In genomic region chr12:123469978-123470377, GRCh38 we compare ENCODE assay signal across 27 cellular contexts.
"Had no signal": no experiment of that assay in that cellular context is flagged by ENCODE, and none has a peak within 500 bp of the region (broad histone marks: within the 10 kb centered on the region; RNA-seq: fewer than 3 reads in every experiment).

No MANE protein-coding gene starts in this region.

- H3K27ac ChIP-seq: hepatocyte, lower lobe of right lung, pancreas, prostate gland, skin epidermis, stomach, testis, tibial artery, upper lobe of right lung had no signal

- H3K27me3 ChIP-seq: heart right ventricle, hepatocyte, pancreas, stomach, testis, tibial artery, upper lobe of right lung had no signal

- H3K9me3 ChIP-seq: heart right ventricle, lower lobe of right lung, pancreas, prostate gland, stomach, testis, tibial artery, upper lobe of right lung had no signal

- DNase-seq: heart right ventricle; islet precursor cell; left cardiac atrium; lower lobe of right lung; mammary epithelial cell; mesenchymal stem cell; naive thymus-derived CD8-positive, alpha-beta T cell; nucleus accumbens; pancreas; posterior cingulate gyrus; stimulated activated CD4-positive, alpha-beta T cell treated with anti-CD3 and anti-CD28 coated beads, Interleukin-12 subunit alpha, Interleukin-12 subunit beta, amount 100 ng/mL, for 4 hours; stimulated activated CD4-positive, alpha-beta T cell treated with anti-CD3 and anti-CD28 coated beads, Interleukin-15, amount 100 ng/mL, for 24 hours; stimulated activated CD4-positive, alpha-beta T cell treated with anti-CD3 and anti-CD28 coated beads, Interleukin-2, amount 100 ng/mL, for 24 hours; stimulated activated CD4-positive, alpha-beta T cell treated with anti-CD3 and anti-CD28 coated beads, Interleukin-4, amount 100 ng/mL, for 1 hour; stimulated activated naive B cell treated with anti-CD40 and anti-IgM and Interleukin-4, amounts not matched to agents 10 μg/mL and 1 μg/mL and 100 μg/mL, for 72 hours; stimulated activated naive CD8-positive, alpha-beta T cell treated with anti-CD3 and anti-CD28 coated beads, Interleukin-15, Interleukin-2, amounts not matched to agents 100 U/mL and 50 U/mL, for 24 hours; stomach; testis; tibial artery; trophoblast cell; upper lobe of right lung had no signal

- H3K4me2 ChIP-seq: hepatocyte had no signal

- H3K4me3 ChIP-seq: heart right ventricle, hepatocyte, lower lobe of right lung, pancreas, prostate gland, skin epidermis, stomach, testis, tibial artery, upper lobe of right lung had no signal

- ATAC-seq: heart right ventricle; left cardiac atrium; left lobe of liver; lower lobe of right lung; naive thymus-derived CD8-positive, alpha-beta T cell; pancreas; sciatic nerve; stimulated activated naive B cell treated with anti-CD40 and anti-IgM and Interleukin-4, amounts not matched to agents 10 μg/mL and 1 μg/mL and 100 μg/mL, for 72 hours; stimulated activated naive CD8-positive, alpha-beta T cell treated with anti-CD3 and anti-CD28 coated beads, Interleukin-15, Interleukin-2, amounts not matched to agents 100 U/mL and 50 U/mL, for 24 hours; upper lobe of right lung had no signal

- H2AFZ ChIP-seq: hepatocyte had no signal

- H3K4me1 ChIP-seq: pancreas, prostate gland, upper lobe of right lung had no signal

- FAIRE-seq: pancreas, urothelium cell line had no signal
